ENCODE assay signal across 8 cellular contexts in the genomic region with DNA sequence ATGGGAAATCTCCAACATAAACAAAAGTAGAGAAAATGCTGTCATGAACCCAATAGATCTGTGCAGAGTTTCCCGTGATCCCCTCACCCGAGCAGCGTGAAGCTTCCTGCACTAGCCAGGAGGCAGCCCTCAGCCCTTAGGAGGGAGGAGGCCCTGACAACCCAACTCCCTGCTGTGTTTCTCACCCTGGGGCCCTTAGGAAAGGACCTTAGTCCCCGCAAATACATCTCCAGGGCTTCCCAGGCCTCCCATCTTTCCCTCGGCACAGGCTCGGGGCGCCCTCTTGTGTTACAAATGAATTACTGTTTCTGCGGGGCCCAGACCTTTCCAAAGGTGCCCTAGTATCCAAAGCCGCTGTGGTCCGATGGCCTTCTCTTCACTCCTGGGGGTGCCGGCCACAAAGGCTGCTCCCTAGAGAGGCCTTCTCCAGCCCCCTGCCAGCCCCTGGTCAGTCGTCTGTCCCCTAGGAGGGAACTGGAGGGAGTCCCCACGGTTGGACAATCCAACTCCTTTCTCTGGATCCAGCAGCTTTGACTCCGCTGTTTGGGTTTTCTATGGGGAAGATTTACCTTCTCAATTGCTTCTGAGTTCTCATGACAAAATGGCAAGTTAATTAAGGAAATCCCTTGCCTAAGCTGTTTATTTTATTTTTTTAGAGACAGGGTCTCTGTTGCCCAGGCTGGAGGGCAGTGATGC. TPM values are rescaled to one million over a fixed set of nuclear protein-coding genes. Genes with fewer than 3 reads are reported as not detected.
DNase-seq lines count a peak whose midpoint lies in the region; ATAC-seq and TF ChIP-seq lines count a peak whose summit lies in the region.

No MANE protein-coding gene starts in this region.

- TF ChIP-seq CTCF in AG04449 (IDR thresholded peaks at IDR 0.05; ENCODE audit: insufficient read depth, low read length, missing control alignments) = peak; percentile 77
- TF ChIP-seq CTCF in dorsolateral prefrontal cortex (IDR thresholded peaks at IDR 0.05 in 54 of 56, conservative IDR thresholded peaks at IDR 0.05 in 2 of 56; ENCODE audit: low read depth in 1 of 56, partially characterized antibody in 56 of 56) = peak; percentile 53 to 91 (median 83)

- CTCF ChIA-PET in AG04449 (lab: Yijun Ruan, JAX) = interaction anchor here (0.5 to 3.6 kb wide), 41 partner anchors 8 to 696 kb away, joined by 3 to 28 read pairs (median 4); no protein-coding TSS in a partner anchor

- peak; percentile 52 for ATAC-seq in GM18505 (IDR thresholded peaks at IDR 0.05; ENCODE audit: unreplicated experiment)
- no peak for ATAC-seq in HG03571 (IDR thresholded peaks at IDR 0.05; ENCODE audit: unreplicated experiment)

- POLR2A ChIA-PET in AG04449 (lab: Yijun Ruan, JAX) = no interaction called here

- intact Hi-C loops in dorsolateral prefrontal cortex (cut with DNase I) = loop anchor here (2.0 to 10.0 kb wide), 5 partner anchors 422 to 632 kb away; no protein-coding TSS in a partner anchor

- TF ChIP-seq POLR2A in GM18505 (IDR thresholded peaks at IDR 0.05; ENCODE audit: borderline replicate concordance, extremely low read depth, insufficient read depth, insufficient read length) = no peak

- H3K4me3 ChIP-seq in AG04449 (ENCODE audit: low read depth, low read length) = no peak overlapping the region
- no peak overlapping the region for H3K4me3 ChIP-seq in dorsolateral prefrontal cortex

- no peak for DNase-seq in AG04449 (ENCODE audit: low read depth, low spot score)
- DNase-seq in NCI-H2171 treated with DMSO at 0.1 percent for 48 hours (lab: John Stamatoyannopoulos, UW) = peak; percentile 59
- peak; percentile 30 to 31 for DNase-seq in activated CD4-positive, alpha-beta T cell treated with anti-CD3 and anti-CD28 coated beads for 24 hours (ENCODE audit: low read depth in 2 of 2)
- DNase-seq in dorsolateral prefrontal cortex = peak; percentile 51 to 80 (median 68)
- DNase-seq in lung microvascular endothelial cell (ENCODE audit: low read depth in 2 of 2) = peak; percentile 67 to 83
- DNase-seq in stimulated activated CD8-positive, alpha-beta memory T cell treated with anti-CD3 and anti-CD28 coated beads, Interleukin-4, amount 100 ng/mL, for 48 hours = peak; percentile 68

- no peak overlapping the region for H3K27ac ChIP-seq in dorsolateral prefrontal cortex

- H3K27me3 ChIP-seq in dorsolateral prefrontal cortex = no peaks in the 10 kb centered on the region

RNA-seq across cellular contexts. Expression of gene SH2B2, which starts 49.9 kb away (rescaled TPM):
- total RNA-seq in dorsolateral prefrontal cortex = 10 to 100 TPM in 22 of 120 experiments, 1 to 10 TPM in 98; 2.5 to 15.8 (median 7.9) TPM
- 0.44 and 0.60 TPM in 2 replicates for total RNA-seq in lung microvascular endothelial cell
